In genomic region chr7:158963780-158964222, GRCh38 we compare ENCODE assay signal across 1 cellular context.
TF ChIP-seq lines count a peak whose summit lies in the region.

No MANE protein-coding gene starts in this region.

TF ChIP-seq in HepG2, 621 proteins besides CTCF, POLR2A, EP300 and RAD21 (continued from another document and continues in another):
- TF ChIP-seq ZBTB43 (CRISPR knock-in tag; conservative IDR thresholded peaks at IDR 0.05) (peak; percentile 84), MAFF (IDR thresholded peaks at IDR 0.05; ENCODE audit: low read depth, low read length) (no peak), SIN3A (IDR thresholded peaks at IDR 0.05; ENCODE audit: borderline replicate concordance, low read depth, low read length) (0 out of 2 replicates have a peak, but pooled peaks have one; percentile 54), RNF2 (conservative IDR thresholded peaks at IDR 0.05; ENCODE audit: low read depth) (0 out of 2 replicates have a peak, but pooled peaks have one; percentile 46), PRMT3 (CRISPR knock-in tag; IDR thresholded peaks at IDR 0.05; ENCODE audit: borderline replicate concordance, low read depth) (no peak), ZNF619 (CRISPR knock-in tag; IDR thresholded peaks at IDR 0.05) (0 out of 2 replicates have a peak, but pooled peaks have one; percentile 49), GLI4 (CRISPR knock-in tag; IDR thresholded peaks at IDR 0.05; ENCODE audit: borderline replicate concordance) (no peak), CEBPB (IDR thresholded peaks at IDR 0.05; ENCODE audit: borderline replicate concordance, low read depth, low read length) (no peak), IKZF1 (IDR thresholded peaks at IDR 0.05) (no peak), NCOR1 (IDR thresholded peaks at IDR 0.05; ENCODE audit: borderline replicate concordance, low read length) (peak; percentile 78; the same call in 1 of the 2 replicates), NKX3-1 (CRISPR knock-in tag; IDR thresholded peaks at IDR 0.05) (0 out of 2 replicates have a peak, but pooled peaks have one; percentile 28), HMGXB3 (CRISPR knock-in tag; IDR thresholded peaks at IDR 0.05; ENCODE audit: borderline replicate concordance) (no peak), BCL6 (CRISPR knock-in tag; IDR thresholded peaks at IDR 0.05) (peak; percentile 84), GABPA (IDR thresholded peaks at IDR 0.05; ENCODE audit: low read depth, low read length) (no peak), GABPA (CRISPR knock-in tag; IDR thresholded peaks at IDR 0.05; ENCODE audit: low read depth) (peak; percentile 27; the same call in 1 of the 2 replicates), ATRX (CRISPR knock-in tag; IDR thresholded peaks at IDR 0.05; ENCODE audit: borderline replicate concordance) (no peak), ZNF260 (CRISPR knock-in tag; IDR thresholded peaks at IDR 0.05; ENCODE audit: borderline replicate concordance, low read depth) (no peak), HDAC1 (CRISPR knock-in tag; IDR thresholded peaks at IDR 0.05) (peak; percentile 75), ZNF460 (CRISPR knock-in tag; IDR thresholded peaks at IDR 0.05; ENCODE audit: borderline replicate concordance) (no peak), ZBED4 (CRISPR knock-in tag; IDR thresholded peaks at IDR 0.05; ENCODE audit: borderline replicate concordance) (peak; percentile 23; the same call in 1 of the 2 replicates), BORCS8-MEF2B (CRISPR knock-in tag; IDR thresholded peaks at IDR 0.05) (no peak), ZFX (CRISPR knock-in tag; IDR thresholded peaks at IDR 0.05; ENCODE audit: low read depth) (no peak), ZGPAT (CRISPR knock-in tag; IDR thresholded peaks at IDR 0.05) (peak; percentile 73), TFAP4 (IDR thresholded peaks at IDR 0.05; ENCODE audit: borderline replicate concordance, low read depth) (peak; percentile 98), FOXA3 (CRISPR knock-in tag; IDR thresholded peaks at IDR 0.05) (peak; percentile 91), HDAC2 (CRISPR knock-in tag; IDR thresholded peaks at IDR 0.05) (peak; percentile 82), ZNF441 (CRISPR knock-in tag; IDR thresholded peaks at IDR 0.05; ENCODE audit: borderline replicate concordance) (peak; percentile 72; the same call in 1 of the 2 replicates), ZNF30 (CRISPR knock-in tag; IDR thresholded peaks at IDR 0.05) (no peak), FOSL2 (CRISPR knock-in tag; IDR thresholded peaks at IDR 0.05) (peak; percentile 61), ATF2 (CRISPR knock-in tag; IDR thresholded peaks at IDR 0.05) (peak; percentile 40; the same call in 1 of the 2 replicates), ZNF674 (CRISPR knock-in tag; IDR thresholded peaks at IDR 0.05; ENCODE audit: low read depth) (no peak), RARA (CRISPR knock-in tag; IDR thresholded peaks at IDR 0.05) (peak; percentile 98), CHD2 (IDR thresholded peaks at IDR 0.05; ENCODE audit: low read depth, low read length) (no peak), MXI1 (IDR thresholded peaks at IDR 0.05; ENCODE audit: borderline replicate concordance, low read depth, low read length) (peak; percentile 46; the same call in 1 of the 3 replicates), ZNF331 (CRISPR knock-in tag; IDR thresholded peaks at IDR 0.05) (peak; percentile 76), SPEN (CRISPR knock-in tag; IDR thresholded peaks at IDR 0.05; ENCODE audit: low read depth) (peak; percentile 49; the same call in 1 of the 2 replicates), RERE (CRISPR knock-in tag; IDR thresholded peaks at IDR 0.05; ENCODE audit: low read depth) (peak; percentile 63; the same call in 1 of the 2 replicates), SNAI1 (CRISPR knock-in tag; IDR thresholded peaks at IDR 0.05; ENCODE audit: borderline replicate concordance) (no peak), ZNF292 (CRISPR knock-in tag; IDR thresholded peaks at IDR 0.05; ENCODE audit: borderline replicate concordance, low read depth) (peak; percentile 73; the same call in 1 of the 2 replicates), ZNF362 (CRISPR knock-in tag; IDR thresholded peaks at IDR 0.05; ENCODE audit: borderline replicate concordance) (no peak), KDM1A (CRISPR knock-in tag; IDR thresholded peaks at IDR 0.05) (peak; percentile 32; the same call in 1 of the 2 replicates), KLF13 (CRISPR knock-in tag; IDR thresholded peaks at IDR 0.05) (no peak), ZNF253 (CRISPR knock-in tag; IDR thresholded peaks at IDR 0.05; ENCODE audit: borderline replicate concordance) (no peak)
